9 cellular contexts compared by ENCODE assay signal in the genomic region with DNA sequence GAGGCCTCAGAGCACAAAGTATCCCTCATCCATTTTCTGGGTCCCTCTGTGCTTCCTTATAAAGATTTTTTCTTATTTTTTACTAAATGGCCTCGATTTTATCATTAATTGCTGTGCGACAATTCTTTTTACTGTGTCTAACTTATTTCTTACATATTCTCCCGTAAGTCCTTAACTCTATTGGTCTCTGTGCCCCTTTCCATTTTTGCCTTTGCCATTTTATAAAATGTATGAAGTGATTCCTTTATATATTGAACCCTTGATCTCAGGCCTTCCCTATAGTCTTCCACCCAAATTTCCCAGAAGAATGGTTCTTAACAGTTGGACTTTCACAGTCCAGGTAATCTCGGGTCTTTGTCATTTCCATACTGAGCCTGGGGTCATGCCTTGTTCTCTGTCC.
"Had no signal": no experiment of that assay in that cellular context is flagged by ENCODE, and none has a peak within 500 bp of the region (broad histone marks: within the 10 kb centered on the region; RNA-seq: fewer than 3 reads in every experiment).

No MANE protein-coding gene starts in this region.

- H3K9ac ChIP-seq: GM23248 had no signal

- H3K36me3 ChIP-seq: HAP-1 had no signal

- H2AFZ ChIP-seq: GM23248, GM23338 had no signal

- ATAC-seq: GM23338, HCT116 had no signal

- DNase-seq: GM23248, GOT3, H7, H9, HCEC 1CT, HFFc6 had no signal

- H3K4me2 ChIP-seq: GM23338 had no signal

- H3K4me3 ChIP-seq: GM23248, GM23338, HAP-1 had no signal

- H3K27ac ChIP-seq: GM23248 had no signal

- H3K4me1 ChIP-seq: HAP-1 had no signal

- H3K9me3 ChIP-seq: HAP-1 had no signal
